ENCODE assay signal across 1 cellular context in genomic region chr2:202634556-202635440, GRCh38.
TF ChIP-seq lines count a peak whose summit lies in the region.

Gene FAM117B (plus strand): TSS chr2:202634969. CDS start chr2:202635188, 219 bp downstream.

TF ChIP-seq in HepG2, 621 proteins besides CTCF, POLR2A, EP300 and RAD21 (continued from another document and continues in another):
- TF ChIP-seq, protein P1, sequence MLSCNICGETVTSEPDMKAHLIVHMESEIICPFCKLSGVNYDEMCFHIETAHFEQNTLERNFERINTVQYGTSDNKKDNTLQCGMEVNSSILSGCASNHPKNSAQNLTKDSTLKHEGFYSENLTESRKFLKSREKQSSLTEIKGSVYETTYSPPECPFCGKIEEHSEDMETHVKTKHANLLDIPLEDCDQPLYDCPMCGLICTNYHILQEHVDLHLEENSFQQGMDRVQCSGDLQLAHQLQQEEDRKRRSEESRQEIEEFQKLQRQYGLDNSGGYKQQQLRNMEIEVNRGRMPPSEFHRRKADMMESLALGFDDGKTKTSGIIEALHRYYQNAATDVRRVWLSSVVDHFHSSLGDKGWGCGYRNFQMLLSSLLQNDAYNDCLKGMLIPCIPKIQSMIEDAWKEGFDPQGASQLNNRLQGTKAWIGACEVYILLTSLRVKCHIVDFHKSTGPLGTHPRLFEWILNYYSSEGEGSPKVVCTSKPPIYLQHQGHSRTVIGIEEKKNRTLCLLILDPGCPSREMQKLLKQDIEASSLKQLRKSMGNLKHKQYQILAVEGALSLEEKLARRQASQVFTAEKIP (CRISPR knock-in tag; IDR thresholded peaks at IDR 0.05; ENCODE audit: borderline replicate concordance) = no peak
- TF ChIP-seq ZNF780A (CRISPR knock-in tag; IDR thresholded peaks at IDR 0.05) (no peak), FOSL2 (CRISPR knock-in tag; IDR thresholded peaks at IDR 0.05) (peak; percentile 15; the same call in 1 of the 2 replicates), PCBP1 (IDR thresholded peaks at IDR 0.05; ENCODE audit: borderline replicate concordance, low read depth, low read length) (0 out of 2 replicates have a peak, but pooled peaks have one; percentile 43), SATB2 (CRISPR knock-in tag; IDR thresholded peaks at IDR 0.05) (no peak), ZNF552 (CRISPR knock-in tag; IDR thresholded peaks at IDR 0.05; ENCODE audit: borderline replicate concordance) (0 out of 2 replicates have a peak, but pooled peaks have one; percentile 26), ZNF546 (CRISPR knock-in tag; conservative IDR thresholded peaks at IDR 0.05) (0 out of 2 replicates have a peak, but pooled peaks have one; percentile 21), MLX (CRISPR knock-in tag; IDR thresholded peaks at IDR 0.05) (peak; percentile 44; the same call in 1 of the 2 replicates), RFX5 (IDR thresholded peaks at IDR 0.05; ENCODE audit: low read depth, low read length) (peak; percentile 69), HNF1B (CRISPR knock-in tag; IDR thresholded peaks at IDR 0.05) (peak; percentile 86), ZSCAN31 (CRISPR knock-in tag; IDR thresholded peaks at IDR 0.05; ENCODE audit: low read depth) (peak; percentile 80), ZNF879 (CRISPR knock-in tag; IDR thresholded peaks at IDR 0.05) (no peak), ZFP37 (CRISPR knock-in tag; IDR thresholded peaks at IDR 0.05; ENCODE audit: borderline replicate concordance) (no peak; the same call in 1 of the 2 replicates), KLF16 (CRISPR knock-in tag; IDR thresholded peaks at IDR 0.05) (peak in 1 of 2 experiments; percentile 90; a peak in 2 of 4 replicates), MEIS1 (CRISPR knock-in tag; IDR thresholded peaks at IDR 0.05; ENCODE audit: borderline replicate concordance) (no peak), ZFAT (CRISPR knock-in tag; conservative IDR thresholded peaks at IDR 0.05) (no peak), MTA1 (CRISPR knock-in tag; IDR thresholded peaks at IDR 0.05; ENCODE audit: borderline replicate concordance) (peak; percentile 93; the same call in 1 of the 2 replicates), ZNF720 (CRISPR knock-in tag; IDR thresholded peaks at IDR 0.05) (no peak), ZNF672 (CRISPR knock-in tag; IDR thresholded peaks at IDR 0.05) (no peak), FOXK1 (CRISPR knock-in tag; IDR thresholded peaks at IDR 0.05; ENCODE audit: borderline replicate concordance, low read depth) (peak; percentile 41; the same call in 1 of the 2 replicates), ZFX (CRISPR knock-in tag; IDR thresholded peaks at IDR 0.05; ENCODE audit: low read depth) (peak; percentile 87), TBX2 (CRISPR knock-in tag; IDR thresholded peaks at IDR 0.05; ENCODE audit: borderline replicate concordance) (peak; percentile 90), ZNF83 (CRISPR knock-in tag; IDR thresholded peaks at IDR 0.05; ENCODE audit: borderline replicate concordance) (no peak), ZBTB7B (CRISPR knock-in tag; IDR thresholded peaks at IDR 0.05) (peak; percentile 67), ELF1 (CRISPR knock-in tag; IDR thresholded peaks at IDR 0.05) (peak; percentile 28; the same call in 1 of the 2 replicates), ZNF569 (CRISPR knock-in tag; IDR thresholded peaks at IDR 0.05; ENCODE audit: borderline replicate concordance) (no peak), ZNF790 (CRISPR knock-in tag; IDR thresholded peaks at IDR 0.05; ENCODE audit: borderline replicate concordance) (no peak; the same call in 1 of the 2 replicates), MTF1 (CRISPR knock-in tag; IDR thresholded peaks at IDR 0.05) (no peak; the same call in 1 of the 2 replicates), ZNF572 (CRISPR knock-in tag; IDR thresholded peaks at IDR 0.05) (no peak), ZNF674 (CRISPR knock-in tag; IDR thresholded peaks at IDR 0.05; ENCODE audit: low read depth) (no peak), ZNF781 (CRISPR knock-in tag; IDR thresholded peaks at IDR 0.05; ENCODE audit: borderline replicate concordance, not compliant biosample characterization) (peak; percentile 48), ZNF660 (CRISPR knock-in tag; IDR thresholded peaks at IDR 0.05; ENCODE audit: borderline replicate concordance, low read depth) (no peak; the same call in 1 of the 2 replicates), TOPORS (CRISPR knock-in tag; IDR thresholded peaks at IDR 0.05) (peak; percentile 97), AHDC1 (CRISPR knock-in tag; IDR thresholded peaks at IDR 0.05; ENCODE audit: borderline replicate concordance) (no peak), ZNF235 (CRISPR knock-in tag; IDR thresholded peaks at IDR 0.05; ENCODE audit: borderline replicate concordance) (no peak), TBX3 (IDR thresholded peaks at IDR 0.05; ENCODE audit: borderline replicate concordance) (no peak), ETS1 (CRISPR knock-in tag; IDR thresholded peaks at IDR 0.05) (no peak), ZNF549 (CRISPR knock-in tag; IDR thresholded peaks at IDR 0.05) (no peak), ARNTL (CRISPR knock-in tag; IDR thresholded peaks at IDR 0.05) (peak; percentile 99), ZNF773 (CRISPR knock-in tag; IDR thresholded peaks at IDR 0.05; ENCODE audit: borderline replicate concordance) (peak; percentile 58; the same call in 1 of the 2 replicates), ZSCAN20 (CRISPR knock-in tag; IDR thresholded peaks at IDR 0.05; ENCODE audit: borderline replicate concordance) (0 out of 2 replicates have a peak, but pooled peaks have one; percentile 22)
- TF ChIP-seq, protein P2, sequence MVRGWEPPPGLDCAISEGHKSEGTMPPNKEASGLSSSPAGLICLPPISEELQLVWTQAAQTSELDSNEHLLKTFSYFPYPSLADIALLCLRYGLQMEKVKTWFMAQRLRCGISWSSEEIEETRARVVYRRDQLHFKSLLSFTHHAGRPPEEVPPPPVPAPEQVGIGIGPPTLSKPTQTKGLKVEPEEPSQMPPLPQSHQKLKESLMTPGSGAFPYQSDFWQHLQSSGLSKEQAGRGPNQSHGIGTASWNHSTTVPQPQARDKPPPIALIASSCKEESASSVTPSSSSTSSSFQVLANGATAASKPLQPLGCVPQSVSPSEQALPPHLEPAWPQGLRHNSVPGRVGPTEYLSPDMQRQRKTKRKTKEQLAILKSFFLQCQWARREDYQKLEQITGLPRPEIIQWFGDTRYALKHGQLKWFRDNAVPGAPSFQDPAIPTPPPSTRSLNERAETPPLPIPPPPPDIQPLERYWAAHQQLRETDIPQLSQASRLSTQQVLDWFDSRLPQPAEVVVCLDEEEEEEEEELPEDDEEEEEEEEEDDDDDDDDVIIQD (CRISPR knock-in tag; IDR thresholded peaks at IDR 0.05; ENCODE audit: low read depth) = peak; percentile 91
- TF ChIP-seq, protein P3, sequence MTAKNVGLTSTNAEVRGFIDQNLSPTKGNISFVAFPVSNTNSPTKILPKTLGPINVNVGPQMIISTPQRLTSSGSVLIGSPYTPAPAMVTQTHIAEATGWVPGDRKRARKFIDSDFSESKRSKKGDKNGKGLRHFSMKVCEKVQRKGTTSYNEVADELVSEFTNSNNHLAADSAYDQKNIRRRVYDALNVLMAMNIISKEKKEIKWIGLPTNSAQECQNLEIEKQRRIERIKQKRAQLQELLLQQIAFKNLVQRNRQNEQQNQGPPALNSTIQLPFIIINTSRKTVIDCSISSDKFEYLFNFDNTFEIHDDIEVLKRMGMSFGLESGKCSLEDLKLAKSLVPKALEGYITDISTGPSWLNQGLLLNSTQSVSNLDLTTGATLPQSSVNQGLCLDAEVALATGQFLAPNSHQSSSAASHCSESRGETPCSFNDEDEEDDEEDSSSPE (CRISPR knock-in tag; IDR thresholded peaks at IDR 0.05) = peak; percentile 89
- TF ChIP-seq, protein P4, sequence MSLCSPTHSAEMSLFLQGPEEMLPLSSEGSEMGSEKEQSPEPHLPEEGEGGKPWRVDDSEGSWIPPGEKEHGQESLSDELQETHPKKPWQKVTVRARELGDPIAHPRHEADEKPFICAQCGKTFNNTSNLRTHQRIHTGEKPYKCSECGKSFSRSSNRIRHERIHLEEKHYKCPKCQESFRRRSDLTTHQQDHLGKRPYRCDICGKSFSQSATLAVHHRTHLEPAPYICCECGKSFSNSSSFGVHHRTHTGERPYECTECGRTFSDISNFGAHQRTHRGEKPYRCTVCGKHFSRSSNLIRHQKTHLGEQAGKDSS (CRISPR knock-in tag; IDR thresholded peaks at IDR 0.05; ENCODE audit: borderline replicate concordance, low read depth) = peak; percentile 57; the same call in 1 of the 2 replicates
- TF ChIP-seq, protein P5, sequence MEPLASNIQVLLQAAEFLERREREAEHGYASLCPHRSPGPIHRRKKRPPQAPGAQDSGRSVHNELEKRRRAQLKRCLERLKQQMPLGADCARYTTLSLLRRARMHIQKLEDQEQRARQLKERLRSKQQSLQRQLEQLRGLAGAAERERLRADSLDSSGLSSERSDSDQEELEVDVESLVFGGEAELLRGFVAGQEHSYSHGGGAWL (CRISPR knock-in tag; IDR thresholded peaks at IDR 0.05) = peak; percentile 53; the same call in 1 of the 2 replicates
- TF ChIP-seq, protein P6, sequence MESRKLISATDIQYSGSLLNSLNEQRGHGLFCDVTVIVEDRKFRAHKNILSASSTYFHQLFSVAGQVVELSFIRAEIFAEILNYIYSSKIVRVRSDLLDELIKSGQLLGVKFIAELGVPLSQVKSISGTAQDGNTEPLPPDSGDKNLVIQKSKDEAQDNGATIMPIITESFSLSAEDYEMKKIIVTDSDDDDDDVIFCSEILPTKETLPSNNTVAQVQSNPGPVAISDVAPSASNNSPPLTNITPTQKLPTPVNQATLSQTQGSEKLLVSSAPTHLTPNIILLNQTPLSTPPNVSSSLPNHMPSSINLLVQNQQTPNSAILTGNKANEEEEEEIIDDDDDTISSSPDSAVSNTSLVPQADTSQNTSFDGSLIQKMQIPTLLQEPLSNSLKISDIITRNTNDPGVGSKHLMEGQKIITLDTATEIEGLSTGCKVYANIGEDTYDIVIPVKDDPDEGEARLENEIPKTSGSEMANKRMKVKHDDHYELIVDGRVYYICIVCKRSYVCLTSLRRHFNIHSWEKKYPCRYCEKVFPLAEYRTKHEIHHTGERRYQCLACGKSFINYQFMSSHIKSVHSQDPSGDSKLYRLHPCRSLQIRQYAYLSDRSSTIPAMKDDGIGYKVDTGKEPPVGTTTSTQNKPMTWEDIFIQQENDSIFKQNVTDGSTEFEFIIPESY (CRISPR knock-in tag; IDR thresholded peaks at IDR 0.05) = peak; percentile 76; the same call in 1 of the 2 replicates
